In genomic region chr3:28916713-28917499, GRCh38 we compare ENCODE assay signal across 8 cellular contexts.
DNase-seq lines count a peak whose midpoint lies in the region; ATAC-seq and TF ChIP-seq lines count a peak whose summit lies in the region.

No MANE protein-coding gene starts in this region.

- no peak overlapping the region for H3K4me3 Mint-ChIP-seq in stimulated activated effector memory CD8-positive, alpha-beta T cell treated with anti-CD3 and anti-CD28 coated beads, Interleukin-12 subunit alpha, Interleukin-12 subunit beta, amount 100 ng/mL, for 72 hours

- peak overlapping the region; percentile 17 for H3K27ac Mint-ChIP-seq in stimulated activated effector memory CD8-positive, alpha-beta T cell treated with anti-CD3 and anti-CD28 coated beads, Interleukin-12 subunit alpha, Interleukin-12 subunit beta, amount 100 ng/mL, for 72 hours

- H3K36me3 Mint-ChIP-seq in stimulated activated effector memory CD8-positive, alpha-beta T cell treated with anti-CD3 and anti-CD28 coated beads, Interleukin-12 subunit alpha, Interleukin-12 subunit beta, amount 100 ng/mL, for 72 hours, result no peaks in the 10 kb centered on the region

- ATAC-seq in GM18505 (IDR thresholded peaks at IDR 0.05; ENCODE audit: unreplicated experiment) (peak; percentile 93), HG02798 (IDR thresholded peaks at IDR 0.05; ENCODE audit: poor library complexity, unreplicated experiment) (peak; percentile 82)
- ATAC-seq in stimulated activated effector memory CD8-positive, alpha-beta T cell treated with anti-CD3 and anti-CD28 coated beads, Interleukin-12 subunit alpha, Interleukin-12 subunit beta, amount 100 ng/mL, for 72 hours, result peak; percentile 75

- no peaks in the 10 kb centered on the region for H3K4me1 Mint-ChIP-seq in stimulated activated effector memory CD8-positive, alpha-beta T cell treated with anti-CD3 and anti-CD28 coated beads, Interleukin-12 subunit alpha, Interleukin-12 subunit beta, amount 100 ng/mL, for 72 hours

- DNase-seq in AG08396 (ENCODE audit: low spot score), result peak; percentile 65
- peak; percentile 24 for DNase-seq in NCI-H526 treated with DMSO at 0.1 percent for 48 hours (lab: John Stamatoyannopoulos, UW)
- peak; percentile 71 for DNase-seq in brain pericyte (ENCODE audit: low read depth, low spot score)
- DNase-seq in islet precursor cell, result peak; percentile 73
- no peak for DNase-seq in stimulated activated effector memory CD8-positive, alpha-beta T cell treated with anti-CD3 and anti-CD28 coated beads, Interleukin-12 subunit alpha, Interleukin-12 subunit beta, amount 100 ng/mL, for 72 hours (ENCODE audit: low spot score in 2 of 2)
- no peak for DNase-seq in KBM-7

- no peak for TF ChIP-seq POLR2A in GM18505 (IDR thresholded peaks at IDR 0.05; ENCODE audit: borderline replicate concordance, extremely low read depth, insufficient read depth, insufficient read length)

- in situ Hi-C loops in KBM-7 (cut with MboI; ENCODE audit: low pct_unique_long_range_greater_than_20kb, low sequenced_read_pairs), result no loop called here

- H3K9me3 Mint-ChIP-seq in stimulated activated effector memory CD8-positive, alpha-beta T cell treated with anti-CD3 and anti-CD28 coated beads, Interleukin-12 subunit alpha, Interleukin-12 subunit beta, amount 100 ng/mL, for 72 hours, result no peaks in the 10 kb centered on the region

Comparison
In these comparisons a context has a peak if more than half of its experiments do, and no peak if none do; other contexts are left out.
1. DNase-seq: peak in AG08396 (single experiment), NCI-H526 treated with DMSO at 0.1 percent for 48 hours (single experiment), brain pericyte (single experiment) and islet precursor cell (single experiment); none in stimulated activated effector memory CD8-positive, alpha-beta T cell treated with anti-CD3 and anti-CD28 coated beads, Interleukin-12 subunit alpha, Interleukin-12 subunit beta, amount 100 ng/mL, for 72 hours (0 of 2) and KBM-7 (single experiment).
2. Peak in every context shown above with its lines, with median percentiles within 50 percentile points of each other: ATAC-seq.